In the genomic region with DNA sequence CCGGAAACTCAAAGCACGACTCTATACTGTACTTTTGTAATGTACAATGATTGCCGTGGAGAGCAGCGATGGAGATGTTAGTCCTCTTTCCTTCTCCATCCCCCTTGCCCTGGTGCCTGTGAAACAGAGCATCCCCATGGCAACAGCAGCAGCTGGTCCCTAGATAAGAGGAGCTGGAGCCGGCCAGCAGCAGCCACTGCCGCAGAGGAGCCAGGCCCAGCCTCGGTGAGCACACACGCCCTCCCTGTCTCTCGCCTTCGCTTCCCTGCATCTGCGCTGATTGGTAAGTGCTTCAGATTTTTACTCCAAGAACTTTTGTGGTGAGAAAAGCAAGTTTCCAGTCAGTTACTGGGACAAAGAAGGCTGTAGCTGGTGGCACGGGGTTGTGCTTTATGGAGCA, we compare ENCODE assay signal across 1 cellular context.
TF ChIP-seq lines count a peak whose summit lies in the region.

Gene PPP1R17, plus strand, starts transcription at position 192 of the 400 bp plus-strand sequence. CDS start 5,227 bp downstream, outside the sequence.

TF ChIP-seq in GM12878, 131 proteins besides CTCF, POLR2A, EP300 and RAD21 (continued from another document):
- TF ChIP-seq ZBTB40 (IDR thresholded peaks at IDR 0.05; ENCODE audit: borderline replicate concordance) (no peak), KLF5 (IDR thresholded peaks at IDR 0.05; ENCODE audit: partially characterized antibody) (no peak), HDAC2 (IDR thresholded peaks at IDR 0.05) (no peak), TAF1 (IDR thresholded peaks at IDR 0.05; ENCODE audit: borderline replicate concordance, low read depth, low read length) (no peak), KDM1A (IDR thresholded peaks at IDR 0.05; ENCODE audit: borderline replicate concordance) (no peak), PAX5 (IDR thresholded peaks at IDR 0.05; ENCODE audit: borderline replicate concordance, low read depth, low read length) (no peak), STAT1 (conservative IDR thresholded peaks at IDR 0.05) (no peak), SMAD1 (IDR thresholded peaks at IDR 0.05; ENCODE audit: low read depth, partially characterized antibody) (no peak), TBL1XR1 (IDR thresholded peaks at IDR 0.05; ENCODE audit: low read depth, low read length) (no peak), PRDM15 (CRISPR knock-in tag; IDR thresholded peaks at IDR 0.05) (no peak), SRF (IDR thresholded peaks at IDR 0.05; ENCODE audit: low read depth in 2 of 2, low read length in 2 of 2) (no peak), IRF4 (IDR thresholded peaks at IDR 0.05; ENCODE audit: low read depth, low read length) (no peak)
- TF ChIP-seq, protein P1, sequence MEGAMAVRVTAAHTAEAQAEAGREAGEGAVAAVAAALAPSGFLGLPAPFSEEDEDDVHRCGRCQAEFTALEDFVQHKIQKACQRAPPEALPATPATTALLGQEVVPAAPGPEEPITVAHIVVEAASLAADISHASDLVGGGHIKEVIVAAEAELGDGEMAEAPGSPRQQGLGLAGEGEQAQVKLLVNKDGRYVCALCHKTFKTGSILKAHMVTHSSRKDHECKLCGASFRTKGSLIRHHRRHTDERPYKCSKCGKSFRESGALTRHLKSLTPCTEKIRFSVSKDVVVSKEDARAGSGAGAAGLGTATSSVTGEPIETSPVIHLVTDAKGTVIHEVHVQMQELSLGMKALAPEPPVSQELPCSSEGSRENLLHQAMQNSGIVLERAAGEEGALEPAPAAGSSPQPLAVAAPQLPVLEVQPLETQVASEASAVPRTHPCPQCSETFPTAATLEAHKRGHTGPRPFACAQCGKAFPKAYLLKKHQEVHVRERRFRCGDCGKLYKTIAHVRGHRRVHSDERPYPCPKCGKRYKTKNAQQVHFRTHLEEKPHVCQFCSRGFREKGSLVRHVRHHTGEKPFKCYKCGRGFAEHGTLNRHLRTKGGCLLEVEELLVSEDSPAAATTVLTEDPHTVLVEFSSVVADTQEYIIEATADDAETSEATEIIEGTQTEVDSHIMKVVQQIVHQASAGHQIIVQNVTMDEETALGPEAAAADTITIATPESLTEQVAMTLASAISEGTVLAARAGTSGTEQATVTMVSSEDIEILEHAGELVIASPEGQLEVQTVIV (IDR thresholded peaks at IDR 0.05; ENCODE audit: borderline replicate concordance, partially characterized antibody): no peak
- TF ChIP-seq, protein P2, sequence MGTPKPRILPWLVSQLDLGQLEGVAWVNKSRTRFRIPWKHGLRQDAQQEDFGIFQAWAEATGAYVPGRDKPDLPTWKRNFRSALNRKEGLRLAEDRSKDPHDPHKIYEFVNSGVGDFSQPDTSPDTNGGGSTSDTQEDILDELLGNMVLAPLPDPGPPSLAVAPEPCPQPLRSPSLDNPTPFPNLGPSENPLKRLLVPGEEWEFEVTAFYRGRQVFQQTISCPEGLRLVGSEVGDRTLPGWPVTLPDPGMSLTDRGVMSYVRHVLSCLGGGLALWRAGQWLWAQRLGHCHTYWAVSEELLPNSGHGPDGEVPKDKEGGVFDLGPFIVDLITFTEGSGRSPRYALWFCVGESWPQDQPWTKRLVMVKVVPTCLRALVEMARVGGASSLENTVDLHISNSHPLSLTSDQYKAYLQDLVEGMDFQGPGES (IDR thresholded peaks at IDR 0.05): no peak
